Comparison of ENCODE assay signal across 1 cellular context in the genomic region with DNA sequence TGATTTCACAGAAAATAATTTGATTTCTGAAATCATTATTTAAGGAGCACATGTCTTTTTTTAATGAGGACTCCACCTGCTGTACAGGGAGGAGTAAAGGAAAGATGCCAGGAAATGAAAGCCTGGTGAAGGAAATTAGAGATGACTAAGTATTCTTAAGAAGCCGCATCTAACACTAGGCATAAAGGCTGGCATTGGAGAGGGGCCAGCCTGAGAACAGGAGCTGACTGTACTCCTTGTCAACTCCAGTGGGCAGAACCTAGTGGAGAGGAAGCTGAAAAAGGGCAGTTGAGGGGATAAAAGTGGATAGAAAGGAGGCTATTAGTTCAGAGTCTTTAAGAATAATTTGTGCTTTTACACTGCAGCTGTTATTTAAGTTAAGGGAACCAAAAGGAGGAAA.
TF ChIP-seq lines count a peak whose summit lies in the region.

No MANE protein-coding gene starts in this region.

TF ChIP-seq in HCT116, 20 proteins besides CTCF, POLR2A, EP300 and RAD21 (continued from another document):
- TF ChIP-seq, protein P1, sequence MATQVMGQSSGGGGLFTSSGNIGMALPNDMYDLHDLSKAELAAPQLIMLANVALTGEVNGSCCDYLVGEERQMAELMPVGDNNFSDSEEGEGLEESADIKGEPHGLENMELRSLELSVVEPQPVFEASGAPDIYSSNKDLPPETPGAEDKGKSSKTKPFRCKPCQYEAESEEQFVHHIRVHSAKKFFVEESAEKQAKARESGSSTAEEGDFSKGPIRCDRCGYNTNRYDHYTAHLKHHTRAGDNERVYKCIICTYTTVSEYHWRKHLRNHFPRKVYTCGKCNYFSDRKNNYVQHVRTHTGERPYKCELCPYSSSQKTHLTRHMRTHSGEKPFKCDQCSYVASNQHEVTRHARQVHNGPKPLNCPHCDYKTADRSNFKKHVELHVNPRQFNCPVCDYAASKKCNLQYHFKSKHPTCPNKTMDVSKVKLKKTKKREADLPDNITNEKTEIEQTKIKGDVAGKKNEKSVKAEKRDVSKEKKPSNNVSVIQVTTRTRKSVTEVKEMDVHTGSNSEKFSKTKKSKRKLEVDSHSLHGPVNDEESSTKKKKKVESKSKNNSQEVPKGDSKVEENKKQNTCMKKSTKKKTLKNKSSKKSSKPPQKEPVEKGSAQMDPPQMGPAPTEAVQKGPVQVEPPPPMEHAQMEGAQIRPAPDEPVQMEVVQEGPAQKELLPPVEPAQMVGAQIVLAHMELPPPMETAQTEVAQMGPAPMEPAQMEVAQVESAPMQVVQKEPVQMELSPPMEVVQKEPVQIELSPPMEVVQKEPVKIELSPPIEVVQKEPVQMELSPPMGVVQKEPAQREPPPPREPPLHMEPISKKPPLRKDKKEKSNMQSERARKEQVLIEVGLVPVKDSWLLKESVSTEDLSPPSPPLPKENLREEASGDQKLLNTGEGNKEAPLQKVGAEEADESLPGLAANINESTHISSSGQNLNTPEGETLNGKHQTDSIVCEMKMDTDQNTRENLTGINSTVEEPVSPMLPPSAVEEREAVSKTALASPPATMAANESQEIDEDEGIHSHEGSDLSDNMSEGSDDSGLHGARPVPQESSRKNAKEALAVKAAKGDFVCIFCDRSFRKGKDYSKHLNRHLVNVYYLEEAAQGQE (IDR thresholded peaks at IDR 0.05; ENCODE audit: low read depth), result no peak
- no peak for TF ChIP-seq SRF (IDR thresholded peaks at IDR 0.05; ENCODE audit: low read depth)
- TF ChIP-seq POLR2AphosphoS5 (IDR thresholded peaks at IDR 0.05; ENCODE audit: low read depth, low read length), result no peak
- TF ChIP-seq EZH2 (IDR thresholded peaks at IDR 0.05), result no peak
TF ChIP-seq in HCT116: peak in this region for 0.
